ENCODE assay signal across 8 cellular contexts in the genomic region with DNA sequence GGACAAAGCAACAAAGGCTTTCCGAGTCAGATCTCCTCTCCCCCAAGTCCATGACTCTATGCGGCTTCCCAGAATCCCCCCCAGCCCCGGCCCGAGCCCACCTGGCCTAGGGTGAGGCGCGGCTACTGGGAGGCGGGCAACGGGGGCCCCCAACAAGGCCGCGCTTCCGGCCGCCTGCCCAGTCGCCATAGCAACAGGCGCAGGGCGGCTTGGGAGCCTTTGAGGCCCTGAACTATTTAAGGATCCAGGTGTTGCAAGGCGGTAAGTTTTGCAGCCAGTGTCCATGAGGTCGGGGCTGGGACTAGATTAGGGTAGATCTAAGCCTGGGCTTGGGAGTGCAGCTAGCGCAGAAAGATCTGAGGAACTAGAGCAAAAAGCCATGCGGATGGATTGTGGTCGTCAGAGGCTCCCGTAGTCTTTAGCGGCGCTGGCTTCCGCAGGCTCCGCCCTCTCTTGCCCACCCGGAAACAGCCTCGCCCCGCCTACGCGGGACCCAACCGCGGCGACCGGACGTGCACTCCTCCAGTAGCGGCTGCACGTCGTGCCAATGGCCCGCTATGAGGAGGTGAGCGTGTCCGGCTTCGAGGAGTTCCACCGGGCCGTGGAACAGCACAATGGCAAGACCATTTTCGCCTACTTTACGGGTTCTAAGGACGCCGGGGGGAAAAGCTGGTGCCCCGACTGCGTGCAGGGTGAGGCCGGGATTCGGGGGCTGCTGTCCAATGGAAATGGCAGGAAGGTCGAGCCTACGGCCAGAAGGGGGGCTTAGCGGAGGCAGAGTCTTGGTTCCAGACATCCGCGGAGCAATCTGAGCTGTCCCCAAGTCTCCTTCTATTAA. TPM values are rescaled to one million over a fixed set of nuclear protein-coding genes. Genes with fewer than 3 reads are reported as not detected.
DNase-seq lines count a peak whose midpoint lies in the region; ATAC-seq and TF ChIP-seq lines count a peak whose summit lies in the region.

A gene (minus strand): TSS at position 176 of the 838 bp plus-strand sequence. CDS start 5,608 bp downstream, outside the sequence.
A gene (plus strand): TSS at position 525 of the 838 bp plus-strand sequence. CDS start 23 bp downstream, at position 548.

- H3K27me3 ChIP-seq in PC-3 (ENCODE audit: low read length) = no peaks in the 10 kb centered on the region
- H3K27me3 ChIP-seq in mucosa of stomach (ENCODE audit: control insufficient read depth, insufficient read depth, low read length) = no peaks in the 10 kb centered on the region

- no peaks in the 10 kb centered on the region for H3K27me3 Mint-ChIP-seq in IgD-negative memory B cell

- TF ChIP-seq CTCF in PC-3 (conservative IDR thresholded peaks at IDR 0.05; ENCODE audit: low read depth, low read length) (no peak), epithelial cell of proximal tubule (conservative IDR thresholded peaks at IDR 0.05; ENCODE audit: low read depth, low read length) (no peak)

- peaks cover 20 to 23% (median 21%) of the 10 kb centered on the region in 3 donors for H3K4me1 Mint-ChIP-seq in IgD-negative memory B cell

- H3K9me3 ChIP-seq in PC-3 (ENCODE audit: low read length) (no peaks in the 10 kb centered on the region), mucosa of stomach (ENCODE audit: control insufficient read depth, low read length) (no peaks in the 10 kb centered on the region)

- peaks cover 26% of the 10 kb centered on the region for H4K20me1 ChIP-seq in PC-3 (ENCODE audit: low read length)

- peak within 1 kb of the TSS; percentile 82 for H3K27ac ChIP-seq in PC-3 (ENCODE audit: low read length)

- H3K27ac Mint-ChIP-seq in IgD-negative memory B cell = peak within 1 kb of the TSS; percentile 87 to 100 (median 96)

- H3K4me3 ChIP-seq in PC-3 (ENCODE audit: low read length) = peak within 1 kb of the TSS; percentile 80
- H3K4me3 ChIP-seq in epithelial cell of proximal tubule (ENCODE audit: low read depth, low read length) = peak within 1 kb of the TSS; percentile 98
- H3K4me3 ChIP-seq in mucosa of stomach (ENCODE audit: low read length) = peak within 1 kb of the TSS; percentile 88

- intact Hi-C loops in PC-3 (cut with micrococcal nuclease) = no loop called here

- no TSS peak for BruUV-seq in PC-3 (replicated peaks; lab: Mats Ljungman, UMichigan)

- peaks cover 24% of the 10 kb centered on the region for H3F3A ChIP-seq in PC-3 (ENCODE audit: low read length, unreplicated experiment)

- H3K36me3 ChIP-seq in PC-3 (ENCODE audit: low read depth, low read length) = peaks cover 13% of the 10 kb centered on the region; the same call in 1 of the 2 replicates
- H3K36me3 ChIP-seq in mucosa of stomach (ENCODE audit: control insufficient read depth, insufficient read depth, low read length) = no peaks in the 10 kb centered on the region

- H2AFZ ChIP-seq in PC-3 (ENCODE audit: low read length) = peak within 1 kb of the TSS; percentile 97

- peaks cover 1% of the 10 kb centered on the region for H3K36me3 Mint-ChIP-seq in IgD-negative memory B cell

- H3K4me2 ChIP-seq in PC-3 (ENCODE audit: low read length) = peak within 1 kb of the TSS; percentile 96

- POLR2A ChIA-PET in PC-3 (lab: Charles Lee; ENCODE audit: unreplicated experiment) = interaction anchor here (0.7 kb wide), 2 partner anchors 275 to 1160 kb away, joined by 3 to 4 read pairs; no protein-coding TSS in a partner anchor

- CTCF ChIA-PET in PC-3 (lab: Charles Lee) = interaction anchor here (1.6 kb wide), 1 partner anchor 8 kb away, joined by 7 read pairs; no protein-coding TSS in a partner anchor

- peak within 1 kb of the TSS; percentile 95 to 100 (median 97) for H3K4me3 Mint-ChIP-seq in IgD-negative memory B cell

- H3K4me1 ChIP-seq in PC-3 (ENCODE audit: insufficient read depth, low read length) (peaks cover 42% of the 10 kb centered on the region), mucosa of stomach (ENCODE audit: control insufficient read depth, insufficient read depth, low read length) (peaks cover 21% of the 10 kb centered on the region)

- DNase-seq in DMS 273 treated with DMSO at 0.1 percent for 48 hours (lab: John Stamatoyannopoulos, UW) (peak; percentile 68), PC-3 (peak; percentile 85), activated T-cell treated with anti-CD3 and anti-CD28 coated beads for 4 hours (peak; percentile 79), epithelial cell of proximal tubule (ENCODE audit: low read depth) (peak; percentile 46)
- peak; percentile 97 for DNase-seq in stimulated activated CD8-positive, alpha-beta memory T cell treated with anti-CD3 and anti-CD28 coated beads, Interleukin-4, amount 100 ng/mL, for 48 hours

- peaks cover 62% of the 10 kb centered on the region for H3K79me2 ChIP-seq in PC-3 (ENCODE audit: low read length)

- H3K9ac ChIP-seq in PC-3 (ENCODE audit: low read length) (peak within 1 kb of the TSS; percentile 87), mucosa of stomach (ENCODE audit: low read length) (peak within 1 kb of the TSS; percentile 62)

- H3K9me2 ChIP-seq in PC-3 (replicated peaks; ENCODE audit: low read length) = no peaks in the 10 kb centered on the region

- no peaks in the 10 kb centered on the region for H3K9me3 Mint-ChIP-seq in IgD-negative memory B cell

- ATAC-seq in GM21526 (IDR thresholded peaks at IDR 0.05; ENCODE audit: low FRiP score, unreplicated experiment) = peak; percentile 69
- peak; percentile 76 for ATAC-seq in PC-3

RNA-seq across cellular contexts. Expression of the first gene that starts in this region (rescaled TPM):
- 4.0 TPM for polyA plus RNA-seq in IgD-negative memory B cell
- total RNA-seq in PC-3 (2014; rRNA removed) = 6.9 and 7.3 TPM in 2 replicates
- 13.5 and 15.7 TPM in 2 replicates for total RNA-seq in epithelial cell of proximal tubule

RNA-seq across cellular contexts. Expression of the second gene that starts in this region (rescaled TPM):
- polyA plus RNA-seq in IgD-negative memory B cell = 81.7 TPM
- total RNA-seq in PC-3 (2014; rRNA removed) = 154 and 248 TPM in 2 replicates
- total RNA-seq in epithelial cell of proximal tubule = 351 and 501 TPM in 2 replicates

Comparison
In these comparisons a context has a peak if more than half of its experiments do, and no peak if none do; other contexts are left out.
1. Peak in every context shown above with its lines: DNase-seq, ATAC-seq, H3K4me3 ChIP-seq and H3K27ac ChIP-seq.
2. DNase-seq: peak in every context shown above with its lines; median percentile 97 in stimulated activated CD8-positive, alpha-beta memory T cell treated with anti-CD3 and anti-CD28 coated beads, Interleukin-4, amount 100 ng/mL, for 48 hours; 85 in PC-3; 79 in activated T-cell treated with anti-CD3 and anti-CD28 coated beads for 4 hours; 68 in DMS 273 treated with DMSO at 0.1 percent for 48 hours; 46 in epithelial cell of proximal tubule.